Comparison of ENCODE assay signal across 10 cellular contexts in genomic region chr11:11987503-11988022, GRCh38. TPM values are rescaled to one million over a fixed set of nuclear protein-coding genes. Genes with fewer than 3 reads are reported as not detected.
A peak's percentile ranks its signal among the peaks of the same experiment; 100 is the strongest.
DNase-seq lines count a peak whose midpoint lies in the region; ATAC-seq lines count a peak whose summit lies in the region.
"Had no signal": no experiment of that assay in that cellular context is flagged by ENCODE, and none has a peak within 500 bp of the region (broad histone marks: within the 10 kb centered on the region; RNA-seq: fewer than 3 reads in every experiment).

No MANE protein-coding gene starts in this region.

- peaks cover 5% of the 10 kb centered on the region for H3K4me1 Mint-ChIP-seq in activated T-cell treated with anti-CD3 and anti-CD28 coated beads, Interleukin-2, amount 50 U/mL, for 4 hours (ENCODE audit: low read depth)
- no peaks in the 10 kb centered on the region for H3K4me1 Mint-ChIP-seq in stimulated activated naive B cell treated with anti-CD40 and anti-IgM and Interleukin-4, amounts not matched to agents 10 μg/mL and 1 μg/mL and 100 μg/mL, for 72 hours

- H3K4me3 Mint-ChIP-seq in activated T-cell treated with anti-CD3 and anti-CD28 coated beads, Interleukin-2, amount 50 U/mL, for 4 hours, result no peak overlapping the region
- no peak overlapping the region for H3K4me3 Mint-ChIP-seq in stimulated activated naive B cell treated with anti-CD40 and anti-IgM and Interleukin-4, amounts not matched to agents 10 μg/mL and 1 μg/mL and 100 μg/mL, for 72 hours
- H3K4me3 Mint-ChIP-seq: activated CD4-positive, alpha-beta T cell treated with anti-CD3 and anti-CD28 coated beads, Interleukin-2, amount 10 ng/mL, durations not matched to agents 7 days and 5 days had no signal

- DNase-seq in activated T-cell treated with anti-CD3 and anti-CD28 coated beads, Interleukin-2, amount 50 U/mL, for 4 hours, result no peak
- DNase-seq in activated T-cell treated with anti-CD3 and anti-CD28 coated beads for 4 hours (no peak), RPMI7951 (ENCODE audit: low read depth) (peak; percentile 76), fibroblast of gingiva (ENCODE audit: low read depth) (peak; percentile 36), T-helper 9 cell (no peak), SKM-1 treated with dmso at 0.1 percent for 144 hours (lab: John Stamatoyannopoulos, UW; ENCODE audit: unreplicated experiment) (no peak)
- no peak for DNase-seq in stimulated activated naive B cell treated with anti-CD40 and anti-IgM and Interleukin-4, amounts not matched to agents 10 μg/mL and 1 μg/mL and 100 μg/mL, for 72 hours
- DNase-seq: activated CD4-positive, alpha-beta T cell treated with anti-CD3 and anti-CD28 coated beads, Interleukin-2, amount 10 ng/mL, durations not matched to agents 7 days and 5 days; NCI-H1930 had no signal

- H3K9me3 Mint-ChIP-seq in activated T-cell treated with anti-CD3 and anti-CD28 coated beads, Interleukin-2, amount 50 U/mL, for 4 hours, result no peaks in the 10 kb centered on the region
- H3K9me3 Mint-ChIP-seq in stimulated activated naive B cell treated with anti-CD40 and anti-IgM and Interleukin-4, amounts not matched to agents 10 μg/mL and 1 μg/mL and 100 μg/mL, for 72 hours, result no peaks in the 10 kb centered on the region
- H3K9me3 Mint-ChIP-seq: activated CD4-positive, alpha-beta T cell treated with anti-CD3 and anti-CD28 coated beads, Interleukin-2, amount 10 ng/mL, durations not matched to agents 7 days and 5 days had no signal

- ATAC-seq in activated T-cell treated with anti-CD3 and anti-CD28 coated beads, Interleukin-2, amount 50 U/mL, for 4 hours, result peak; percentile 56 to 70
- no peak for ATAC-seq in stimulated activated naive B cell treated with anti-CD40 and anti-IgM and Interleukin-4, amounts not matched to agents 10 μg/mL and 1 μg/mL and 100 μg/mL, for 72 hours (replicated peaks)

- peaks cover 3% of the 10 kb centered on the region for H3K27me3 Mint-ChIP-seq in activated T-cell treated with anti-CD3 and anti-CD28 coated beads, Interleukin-2, amount 50 U/mL, for 4 hours (ENCODE audit: low read depth)
- H3K27me3 Mint-ChIP-seq in stimulated activated naive B cell treated with anti-CD40 and anti-IgM and Interleukin-4, amounts not matched to agents 10 μg/mL and 1 μg/mL and 100 μg/mL, for 72 hours, result peaks cover 5 to 13% of the 10 kb centered on the region in 2 donors

- H3K27ac Mint-ChIP-seq in stimulated activated naive B cell treated with anti-CD40 and anti-IgM and Interleukin-4, amounts not matched to agents 10 μg/mL and 1 μg/mL and 100 μg/mL, for 72 hours, result no peak overlapping the region
- H3K27ac Mint-ChIP-seq: activated CD4-positive, alpha-beta T cell treated with anti-CD3 and anti-CD28 coated beads, Interleukin-2, amount 10 ng/mL, durations not matched to agents 7 days and 5 days had no signal

- no peaks in the 10 kb centered on the region for H3K36me3 Mint-ChIP-seq in activated T-cell treated with anti-CD3 and anti-CD28 coated beads, Interleukin-2, amount 50 U/mL, for 4 hours (ENCODE audit: insufficient read depth)
- no peaks in the 10 kb centered on the region for H3K36me3 Mint-ChIP-seq in stimulated activated naive B cell treated with anti-CD40 and anti-IgM and Interleukin-4, amounts not matched to agents 10 μg/mL and 1 μg/mL and 100 μg/mL, for 72 hours

- H3K27ac ChIP-seq in temporal lobe (ENCODE audit: low read depth, low read length), result peak overlapping the region; percentile 59

RNA-seq across cellular contexts. Expression of gene DKK3, which starts 20.9 kb away (rescaled TPM):
- total RNA-seq in activated T-cell treated with anti-CD3 and anti-CD28 coated beads, Interleukin-2, amount 50 U/mL, for 4 hours, result under 1 TPM; 0.34 to 0.51 (median 0.35) TPM
- 271 and 303 TPM in 2 replicates for total RNA-seq in RPMI7951 (2014; rRNA removed; shearing (Covaris generic))
- 197 TPM for total RNA-seq in temporal lobe
- total RNA-seq: activated CD4-positive, alpha-beta T cell treated with anti-CD3 and anti-CD28 coated beads, Interleukin-2, amount 10 ng/mL, durations not matched to agents 7 days and 5 days had no signal

Comparison
In these comparisons a context has a peak if more than half of its experiments do, and no peak if none do; other contexts are left out.
1. ATAC-seq: peak in activated T-cell treated with anti-CD3 and anti-CD28 coated beads, Interleukin-2, amount 50 U/mL, for 4 hours (2 of 2); none in stimulated activated naive B cell treated with anti-CD40 and anti-IgM and Interleukin-4, amounts not matched to agents 10 μg/mL and 1 μg/mL and 100 μg/mL, for 72 hours (0 of 2).
2. DNase-seq: peak in RPMI7951 (single experiment) and fibroblast of gingiva (single experiment); none in activated T-cell treated with anti-CD3 and anti-CD28 coated beads, Interleukin-2, amount 50 U/mL, for 4 hours (single experiment), activated T-cell treated with anti-CD3 and anti-CD28 coated beads for 4 hours (single experiment), stimulated activated naive B cell treated with anti-CD40 and anti-IgM and Interleukin-4, amounts not matched to agents 10 μg/mL and 1 μg/mL and 100 μg/mL, for 72 hours (single experiment), T-helper 9 cell (single experiment) and SKM-1 treated with dmso at 0.1 percent for 144 hours (single experiment).
3. RNA of gene DKK3, which starts 20.9 kb away (total RNA-seq): 271 to 303 TPM in RPMI7951 and 197 TPM in temporal lobe (single experiment); 0.34 to 0.51 TPM in activated T-cell treated with anti-CD3 and anti-CD28 coated beads, Interleukin-2, amount 50 U/mL, for 4 hours; every median in the first group is over 100 times any median in the second.